ENCODE assay signal across 11 cellular contexts in the genomic region with DNA sequence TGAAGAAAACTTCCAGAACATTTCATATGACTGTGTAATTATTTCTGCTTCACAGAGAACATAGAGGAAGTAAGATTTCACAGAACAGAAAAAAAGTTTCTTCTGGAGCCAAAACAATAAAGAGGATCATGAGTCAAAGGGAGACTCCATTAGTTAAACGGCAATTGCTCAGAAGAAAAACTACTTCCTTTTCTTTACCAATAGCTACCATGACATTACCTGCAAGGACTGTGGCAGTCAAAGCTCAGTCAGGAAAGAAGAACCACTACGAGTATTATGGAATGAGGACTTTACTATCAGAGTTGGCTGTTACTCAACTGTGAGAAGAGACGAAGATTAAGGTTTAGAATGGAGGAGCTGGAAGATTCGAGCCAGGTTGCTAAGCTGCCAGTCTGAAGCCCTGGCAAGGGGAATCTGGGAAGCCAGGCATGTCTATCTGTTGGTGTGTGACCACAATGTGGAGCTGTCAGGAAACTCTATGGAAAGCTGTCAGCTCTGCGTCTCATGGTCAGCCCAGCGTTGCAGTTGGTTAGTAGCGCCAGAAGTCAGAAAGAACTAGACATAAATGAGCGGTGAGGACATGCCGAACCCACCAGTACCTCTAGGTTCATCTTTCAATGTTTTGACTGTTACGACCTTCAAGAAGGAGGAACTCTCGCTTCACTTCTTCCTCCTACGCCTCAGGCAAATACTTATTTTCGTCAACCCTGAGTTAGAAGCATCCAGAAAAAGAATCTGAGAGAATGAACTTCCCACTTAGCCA.
DNase-seq lines count a peak whose midpoint lies in the region; ATAC-seq, FAIRE-seq and TF ChIP-seq lines count a peak whose summit lies in the region.
"Had no signal": no experiment of that assay in that cellular context is flagged by ENCODE, and none has a peak within 500 bp of the region (broad histone marks: within the 10 kb centered on the region; RNA-seq: fewer than 3 reads in every experiment).

No MANE protein-coding gene starts in this region.

- TF ChIP-seq CTCF in astrocyte (IDR thresholded peaks at IDR 0.05; ENCODE audit: insufficient read depth, low read depth, low read length): no peak
- no peak for TF ChIP-seq CTCF in ascending aorta (IDR thresholded peaks at IDR 0.05)
- TF ChIP-seq CTCF in thyroid gland (IDR thresholded peaks at IDR 0.05): no peak
- no peak for TF ChIP-seq CTCF in tibial nerve (IDR thresholded peaks at IDR 0.05)

- no peak overlapping the region for H3K27ac Mint-ChIP-seq in astrocyte (ENCODE audit: unreplicated experiment)

- no peaks in the 10 kb centered on the region for H3K36me3 ChIP-seq in astrocyte (ENCODE audit: insufficient read depth, low read length)
- no peaks in the 10 kb centered on the region for H3K36me3 ChIP-seq in ascending aorta
- H3K36me3 ChIP-seq in thyroid gland: no peaks in the 10 kb centered on the region
- no peaks in the 10 kb centered on the region for H3K36me3 ChIP-seq in tibial nerve
- H3K36me3 ChIP-seq: brain microvascular endothelial cell had no signal

- FAIRE-seq in astrocyte (lab: Jason Lieb, UNC): no peak

- no peak overlapping the region for H3K4me2 ChIP-seq in astrocyte (ENCODE audit: low read length)

- H3K27ac ChIP-seq in astrocyte (ENCODE audit: low read depth, low read length) (no peak overlapping the region), ascending aorta (no peak overlapping the region), thyroid gland (no peak overlapping the region), tibial nerve (no peak overlapping the region)
- H3K27ac ChIP-seq: brain microvascular endothelial cell had no signal

- ATAC-seq in GM18517 (IDR thresholded peaks at IDR 0.05; ENCODE audit: unreplicated experiment) (peak; percentile 85), GM21526 (IDR thresholded peaks at IDR 0.05; ENCODE audit: low FRiP score, unreplicated experiment) (peak; percentile 95), HG03159 (IDR thresholded peaks at IDR 0.05; ENCODE audit: unreplicated experiment) (peak; percentile 89)

- peak overlapping the region; percentile 16 for H2AFZ ChIP-seq in astrocyte (ENCODE audit: low read depth, low read length)

- H3K4me1 Mint-ChIP-seq in astrocyte (ENCODE audit: low read depth, unreplicated experiment): no peaks in the 10 kb centered on the region

- TF ChIP-seq POLR2A in thyroid gland (IDR thresholded peaks at IDR 0.05) (no peak), tibial nerve (IDR thresholded peaks at IDR 0.05) (no peak)

- H3K4me3 ChIP-seq in astrocyte (ENCODE audit: insufficient read depth, low read depth, low read length): no peak overlapping the region
- no peak overlapping the region for H3K4me3 ChIP-seq in ascending aorta
- no peak overlapping the region for H3K4me3 ChIP-seq in thyroid gland (replicated peaks in 1 of 3)
- no peak overlapping the region for H3K4me3 ChIP-seq in tibial nerve

- no peaks in the 10 kb centered on the region for H4K20me1 ChIP-seq in astrocyte (ENCODE audit: insufficient read depth, low read length)

- DNase-seq in astrocyte (ENCODE audit: low read depth) (peak; percentile 1), ascending aorta (ENCODE audit: low spot score in 2 of 2) (no peak), thyroid gland (no peak), tibial nerve (ENCODE audit: low spot score in 2 of 2) (no peak)
- DNase-seq in NK-92 treated with Interleukin-12 subunit alpha and Interleukin-12 subunit beta, amount 100 ng/mL, for 24 hours (lab: John Stamatoyannopoulos, UW): no peak
- DNase-seq: brain microvascular endothelial cell; NCI-H226; stimulated activated CD4-positive, alpha-beta T cell treated with anti-CD3 and anti-CD28 coated beads, Interleukin-4, amount 100 ng/mL, for 4 hours had no signal

- H3K9me3 ChIP-seq in astrocyte (ENCODE audit: insufficient read depth, low read depth, low read length): peaks cover 3% of the 10 kb centered on the region
- no peaks in the 10 kb centered on the region for H3K9me3 ChIP-seq in ascending aorta
- no peaks in the 10 kb centered on the region for H3K9me3 ChIP-seq in thyroid gland
- no peaks in the 10 kb centered on the region for H3K9me3 ChIP-seq in tibial nerve

- H3K79me2 ChIP-seq in astrocyte (ENCODE audit: insufficient read depth, low read length): no peaks in the 10 kb centered on the region

- 86 to 91% methylated on average over 13 of the region's 13 CpGs for WGBS in thyroid gland, 2 donors
- WGBS in tibial nerve, 2 donors: 83 to 84% methylated on average over 13 of the region's 13 CpGs

- no peaks in the 10 kb centered on the region for H3K27me3 ChIP-seq in astrocyte (ENCODE audit: insufficient read depth, low read length)
- no peaks in the 10 kb centered on the region for H3K27me3 ChIP-seq in ascending aorta
- H3K27me3 ChIP-seq in thyroid gland: no peaks in the 10 kb centered on the region
- H3K27me3 ChIP-seq in tibial nerve: no peaks in the 10 kb centered on the region
- H3K27me3 ChIP-seq: brain microvascular endothelial cell had no signal

- H3K9me3 Mint-ChIP-seq in astrocyte (ENCODE audit: unreplicated experiment): no peaks in the 10 kb centered on the region

- H3K9ac ChIP-seq in astrocyte (ENCODE audit: low read length): no peak overlapping the region

- H3K36me3 Mint-ChIP-seq in astrocyte (ENCODE audit: low read depth, unreplicated experiment): no peaks in the 10 kb centered on the region

- H3K4me3 Mint-ChIP-seq in astrocyte (ENCODE audit: unreplicated experiment): no peak overlapping the region

- H3K4me1 ChIP-seq in astrocyte (ENCODE audit: insufficient read depth, low read length): no peaks in the 10 kb centered on the region
- H3K4me1 ChIP-seq in ascending aorta: no peaks in the 10 kb centered on the region
- no peaks in the 10 kb centered on the region for H3K4me1 ChIP-seq in thyroid gland
- no peaks in the 10 kb centered on the region for H3K4me1 ChIP-seq in tibial nerve

- no peak for TF ChIP-seq EP300 in tibial nerve (IDR thresholded peaks at IDR 0.05)

- intact Hi-C loops in ascending aorta (cut with DNase I) (no loop called here), thyroid gland (cut with DNase I) (no loop called here)

- H3K27me3 Mint-ChIP-seq in astrocyte (ENCODE audit: low read depth, unreplicated experiment): no peaks in the 10 kb centered on the region
